In the genomic region with DNA sequence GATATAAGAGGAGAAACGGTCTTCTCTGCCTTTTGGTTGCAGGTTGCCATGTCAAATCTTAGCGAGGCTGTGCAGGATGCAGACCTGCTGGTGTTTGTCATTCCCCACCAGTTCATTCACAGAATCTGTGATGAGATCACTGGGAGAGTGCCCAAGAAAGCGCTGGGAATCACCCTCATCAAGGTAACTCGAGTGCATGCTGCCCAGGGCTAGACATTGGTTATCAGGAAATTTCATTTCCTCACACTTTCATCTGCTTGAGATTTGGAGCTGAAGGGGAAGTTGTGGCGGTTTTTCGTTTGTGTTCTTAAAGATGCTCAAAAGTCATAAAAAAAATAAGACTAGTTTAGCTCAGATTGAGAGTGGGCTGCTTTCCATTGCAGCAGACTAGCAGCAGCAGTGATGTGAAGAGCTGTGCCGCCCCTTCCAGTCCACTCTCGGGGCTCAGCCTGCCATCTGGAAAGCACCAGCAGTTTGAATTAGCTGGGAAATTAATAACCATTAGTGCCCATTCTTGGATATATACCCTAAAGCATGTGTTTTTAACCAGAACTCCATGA, we compare ENCODE assay signal across 17 cellular contexts. TPM values are rescaled to one million over a fixed set of nuclear protein-coding genes. Genes with fewer than 3 reads are reported as not detected.
DNase-seq lines count a peak whose midpoint lies in the region; ATAC-seq and TF ChIP-seq lines count a peak whose summit lies in the region.
"Had no signal": no experiment of that assay in that cellular context is flagged by ENCODE, and none has a peak within 500 bp of the region (broad histone marks: within the 10 kb centered on the region; RNA-seq: fewer than 3 reads in every experiment).

No MANE protein-coding gene starts in this region.

- no peaks in the 10 kb centered on the region for H3K9me3 Mint-ChIP-seq in activated naive CD4-positive, alpha-beta T cell treated with anti-CD3 and anti-CD28 coated beads for 36 hours
- H3K9me3 Mint-ChIP-seq in activated naive CD8-positive, alpha-beta T cell treated with anti-CD3 and anti-CD28 coated beads, Interleukin-2, amount 50 U/mL, for 24 hours, result no peaks in the 10 kb centered on the region
- H3K9me3 Mint-ChIP-seq in stimulated activated memory B cell treated with anti-CD40 and anti-IgM and Interleukin-4, amounts not matched to agents 10 μg/mL and 1 μg/mL and 100 μg/mL, for 72 hours, result no peaks in the 10 kb centered on the region

- no peaks in the 10 kb centered on the region for H3K79me2 ChIP-seq in OCI-LY7 (ENCODE audit: insufficient read depth, low read depth, low read length)

- peaks cover 51% of the 10 kb centered on the region for H3K36me3 ChIP-seq in OCI-LY7 (ENCODE audit: insufficient read depth, low read length)
- H3K36me3 ChIP-seq: WERI-Rb-1 had no signal

- CTCF ChIA-PET in activated naive CD4-positive, alpha-beta T cell treated with anti-CD3 and anti-CD28 coated beads for 36 hours (lab: Charles Lee), result interaction anchor here (2.4 kb wide), 1 partner anchor 120 kb away, joined by 8 read pairs; no protein-coding TSS in a partner anchor
- CTCF ChIA-PET in OCI-LY7 (lab: Charles Lee; ENCODE audit: unreplicated experiment), result interaction anchor here (0.8 to 1.1 kb wide), 2 partner anchors 9 to 119 kb away, joined by 3 read pairs; no protein-coding TSS in a partner anchor

- H3K4me2 ChIP-seq in OCI-LY7 (ENCODE audit: low read length), result peak overlapping the region; percentile 49

- peaks cover 17% of the 10 kb centered on the region for H3K4me1 ChIP-seq in OCI-LY7 (ENCODE audit: insufficient read depth, low read length, poor library complexity, severe bottlenecking)

- H3K36me3 Mint-ChIP-seq in activated naive CD4-positive, alpha-beta T cell treated with anti-CD3 and anti-CD28 coated beads for 36 hours (ENCODE audit: low read depth), result peaks cover 11% of the 10 kb centered on the region
- peaks cover 11% of the 10 kb centered on the region for H3K36me3 Mint-ChIP-seq in activated naive CD8-positive, alpha-beta T cell treated with anti-CD3 and anti-CD28 coated beads, Interleukin-2, amount 50 U/mL, for 24 hours (ENCODE audit: low read depth)
- H3K36me3 Mint-ChIP-seq in stimulated activated memory B cell treated with anti-CD40 and anti-IgM and Interleukin-4, amounts not matched to agents 10 μg/mL and 1 μg/mL and 100 μg/mL, for 72 hours, result peaks cover 10% of the 10 kb centered on the region

- H3K4me3 ChIP-seq in OCI-LY7 (ENCODE audit: low read depth, low read length, poor library complexity, severe bottlenecking), result no peak overlapping the region
- H3K4me3 ChIP-seq: coronary artery, heart left ventricle, mucosa of descending colon, upper lobe of left lung had no signal

- H3K4me1 Mint-ChIP-seq in activated naive CD4-positive, alpha-beta T cell treated with anti-CD3 and anti-CD28 coated beads for 36 hours (ENCODE audit: low read depth), result peaks cover 19% of the 10 kb centered on the region
- peaks cover 18% of the 10 kb centered on the region for H3K4me1 Mint-ChIP-seq in activated naive CD8-positive, alpha-beta T cell treated with anti-CD3 and anti-CD28 coated beads, Interleukin-2, amount 50 U/mL, for 24 hours
- H3K4me1 Mint-ChIP-seq in stimulated activated memory B cell treated with anti-CD40 and anti-IgM and Interleukin-4, amounts not matched to agents 10 μg/mL and 1 μg/mL and 100 μg/mL, for 72 hours, result peaks cover 27% of the 10 kb centered on the region

- peak; percentile 69 for DNase-seq in activated naive CD4-positive, alpha-beta T cell treated with anti-CD3 and anti-CD28 coated beads for 36 hours
- no peak for DNase-seq in activated naive CD4-positive, alpha-beta T cell (lab: John Stamatoyannopoulos, UW)
- DNase-seq in OCI-LY7 (ENCODE audit: low spot score) (peak; percentile 34), mesenteric fat pad (ENCODE audit: low spot score) (no peak), kidney glomerular epithelial cell (lab: John Stamatoyannopoulos, UW) (no peak)
- no peak for DNase-seq in activated naive CD8-positive, alpha-beta T cell treated with anti-CD3 and anti-CD28 coated beads, Interleukin-2, amount 50 U/mL, for 24 hours
- DNase-seq: activated CD8-positive, alpha-beta memory T cell treated with anti-CD3 and anti-CD28 coated beads, Interleukin-2, amount 50 U/mL, for 48 hours; heart left ventricle; mucosa of descending colon; NCI-H1417 treated with DMSO at 0.1 percent for 48 hours; NCI-H345; stimulated activated CD4-positive, alpha-beta T cell treated with anti-CD3 and anti-CD28 coated beads, Interleukin-4, amount 100 ng/mL, for 4 hours; upper lobe of left lung; WERI-Rb-1 had no signal

- BruUV-seq in OCI-LY7 (replicated peaks; lab: Mats Ljungman, UMichigan), result no TSS peak

- H3K9me3 ChIP-seq in OCI-LY7 (ENCODE audit: low read length), result no peaks in the 10 kb centered on the region
- H3K9me3 ChIP-seq: heart left ventricle, mucosa of descending colon, upper lobe of left lung had no signal

- peak; percentile 28 for ATAC-seq in activated naive CD8-positive, alpha-beta T cell treated with anti-CD3 and anti-CD28 coated beads, Interleukin-2, amount 50 U/mL, for 24 hours
- peak; percentile 83 for ATAC-seq in stimulated activated memory B cell treated with anti-CD40 and anti-IgM and Interleukin-4, amounts not matched to agents 10 μg/mL and 1 μg/mL and 100 μg/mL, for 72 hours
- ATAC-seq in GM21381 (IDR thresholded peaks at IDR 0.05; ENCODE audit: unreplicated experiment), result no peak
- ATAC-seq: mucosa of descending colon had no signal

- no peak for TF ChIP-seq CTCF in OCI-LY7 (conservative IDR thresholded peaks at IDR 0.05; ENCODE audit: low read length)

- peak overlapping the region; percentile 2 for H3K27ac ChIP-seq in OCI-LY7 (ENCODE audit: low read depth, low read length, poor library complexity, severe bottlenecking)
- H3K27ac ChIP-seq: coronary artery, heart left ventricle, upper lobe of left lung, WERI-Rb-1 had no signal

- POLR2A ChIA-PET in OCI-LY7 (lab: Charles Lee), result interaction anchor here (0.6 to 1.4 kb wide), 4 partner anchors 9 to 607 kb away, joined by 3 to 5 read pairs (median 4); no protein-coding TSS in a partner anchor

- H3K4me3 Mint-ChIP-seq in activated naive CD4-positive, alpha-beta T cell treated with anti-CD3 and anti-CD28 coated beads for 36 hours, result no peak overlapping the region
- no peak overlapping the region for H3K4me3 Mint-ChIP-seq in activated naive CD8-positive, alpha-beta T cell treated with anti-CD3 and anti-CD28 coated beads, Interleukin-2, amount 50 U/mL, for 24 hours
- H3K4me3 Mint-ChIP-seq in stimulated activated memory B cell treated with anti-CD40 and anti-IgM and Interleukin-4, amounts not matched to agents 10 μg/mL and 1 μg/mL and 100 μg/mL, for 72 hours, result no peak overlapping the region

- peak overlapping the region; percentile 30 for H3K27ac Mint-ChIP-seq in activated naive CD4-positive, alpha-beta T cell treated with anti-CD3 and anti-CD28 coated beads for 36 hours
- H3K27ac Mint-ChIP-seq in activated naive CD8-positive, alpha-beta T cell treated with anti-CD3 and anti-CD28 coated beads, Interleukin-2, amount 50 U/mL, for 24 hours, result peak overlapping the region; percentile 27
- H3K27ac Mint-ChIP-seq in stimulated activated memory B cell treated with anti-CD40 and anti-IgM and Interleukin-4, amounts not matched to agents 10 μg/mL and 1 μg/mL and 100 μg/mL, for 72 hours, result peak overlapping the region; percentile 36

- intact Hi-C loops in activated naive CD4-positive, alpha-beta T cell treated with anti-CD3 and anti-CD28 coated beads for 36 hours (cut with micrococcal nuclease), result loop anchor here (1.0 to 2.0 kb wide), 2 partner anchors 32 to 159 kb away; a partner anchor contains a TSS
- intact Hi-C loops in OCI-LY7 (cut with micrococcal nuclease; ENCODE audit: unreplicated experiment), result no loop called here

- H3K9me2 ChIP-seq in OCI-LY7 (ENCODE audit: insufficient read depth, low read length), result no peaks in the 10 kb centered on the region

- no peaks in the 10 kb centered on the region for H3K27me3 Mint-ChIP-seq in activated naive CD4-positive, alpha-beta T cell treated with anti-CD3 and anti-CD28 coated beads for 36 hours (ENCODE audit: low read depth)
- H3K27me3 Mint-ChIP-seq in activated naive CD8-positive, alpha-beta T cell treated with anti-CD3 and anti-CD28 coated beads, Interleukin-2, amount 50 U/mL, for 24 hours, result no peaks in the 10 kb centered on the region
- no peaks in the 10 kb centered on the region for H3K27me3 Mint-ChIP-seq in stimulated activated memory B cell treated with anti-CD40 and anti-IgM and Interleukin-4, amounts not matched to agents 10 μg/mL and 1 μg/mL and 100 μg/mL, for 72 hours

- no peaks in the 10 kb centered on the region for H4K20me1 ChIP-seq in OCI-LY7 (ENCODE audit: insufficient read depth, low read length)

- no peak overlapping the region for H2AFZ ChIP-seq in OCI-LY7 (ENCODE audit: low read length)

RNA-seq across cellular contexts. Expression of a gene that starts 32.2 kb away (rescaled TPM):
- 10 to 100 TPM; 10.8 to 12.6 TPM for total RNA-seq in activated naive CD4-positive, alpha-beta T cell treated with anti-CD3 and anti-CD28 coated beads for 36 hours
- total RNA-seq in OCI-LY7 (2014; rRNA removed; shearing (Covaris generic)), result 27.5 and 30.4 TPM in 2 replicates
- total RNA-seq in OCI-LY7 (2022) (29.2 and 34.6 TPM in 2 replicates), mesenteric fat pad (51.7 TPM)

Comparison
In these comparisons a context has a peak if more than half of its experiments do, and no peak if none do; other contexts are left out.
1. DNase-seq: peak in activated naive CD4-positive, alpha-beta T cell treated with anti-CD3 and anti-CD28 coated beads for 36 hours (single experiment) and OCI-LY7 (single experiment); none in activated naive CD4-positive, alpha-beta T cell (0 of 4), activated naive CD8-positive, alpha-beta T cell treated with anti-CD3 and anti-CD28 coated beads, Interleukin-2, amount 50 U/mL, for 24 hours (single experiment), mesenteric fat pad (single experiment) and kidney glomerular epithelial cell (single experiment).
2. Peak in every context shown above with its lines, with median percentiles within 50 percentile points of each other: H3K27ac Mint-ChIP-seq.